In the genomic region with DNA sequence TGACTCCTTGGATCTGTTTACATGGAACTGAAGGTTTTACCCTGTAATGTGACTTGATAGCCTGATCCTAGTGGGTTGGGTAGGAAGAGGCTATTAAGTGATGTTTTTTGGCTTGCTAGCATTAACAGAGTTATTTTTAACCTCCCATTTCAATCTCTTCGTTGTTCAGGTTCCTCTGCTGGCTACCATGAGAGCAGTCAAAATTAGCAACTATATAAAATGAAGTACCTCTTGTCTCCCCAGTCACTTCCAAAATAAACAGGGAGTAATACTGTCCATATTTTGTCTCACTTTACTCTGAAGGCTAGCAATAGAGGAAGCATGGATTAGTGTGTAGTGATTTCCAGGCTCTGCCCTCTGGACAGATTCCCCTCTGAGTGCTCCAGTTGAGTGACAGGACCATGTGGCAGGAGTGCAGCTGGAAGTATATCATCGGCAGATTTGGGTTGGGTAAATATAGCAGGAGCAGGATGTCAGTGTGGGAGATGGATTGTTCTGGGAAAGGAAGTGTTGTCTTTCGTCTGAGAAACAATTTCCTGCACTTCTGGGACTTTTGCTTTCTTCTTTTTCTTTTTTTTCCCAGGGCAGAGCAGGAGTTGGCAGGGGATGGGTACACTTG, we compare ENCODE assay signal across 9 cellular contexts. TPM values are rescaled to one million over a fixed set of nuclear protein-coding genes. Genes with fewer than 3 reads are reported as not detected.
DNase-seq lines count a peak whose midpoint lies in the region; ATAC-seq and TF ChIP-seq lines count a peak whose summit lies in the region.
"Had no signal": no experiment of that assay in that cellular context is flagged by ENCODE, and none has a peak within 500 bp of the region (broad histone marks: within the 10 kb centered on the region; RNA-seq: fewer than 3 reads in every experiment).

No MANE protein-coding gene starts in this region.

- 2% methylated on average over 3 of the region's 3 CpGs for WGBS in right cardiac atrium
- WGBS in thyroid gland, 2 donors, result 1 to 18% methylated on average over 3 of the region's 3 CpGs

- peak overlapping the region; percentile 73 for H3K27ac Mint-ChIP-seq in activated T-cell treated with anti-CD3 and anti-CD28 coated beads, Interleukin-2, amount 50 U/mL, for 24 hours
- peak overlapping the region; percentile 68 for H3K27ac Mint-ChIP-seq in activated T-helper 17 cell treated with anti-CD3 and anti-CD28 coated beads, Interleukin-2, amount 50 U/mL, for 72 hours

- H3K36me3 ChIP-seq in thyroid gland, result no peaks in the 10 kb centered on the region

- no peak for DNase-seq in activated T-cell treated with anti-CD3 and anti-CD28 coated beads, Interleukin-2, amount 50 U/mL, for 24 hours
- no peak for DNase-seq in activated T-cell treated with anti-CD3 and anti-CD28 coated beads, Interleukin-2, amount 50 U/mL, for 4 hours
- peak in 2 of 3 donors; percentile 37 to 48 for DNase-seq in right cardiac atrium
- no peak for DNase-seq in thyroid gland
- no peak for DNase-seq in NCI-H2081 treated with DMSO at 0.1 percent for 48 hours (lab: John Stamatoyannopoulos, UW)
- DNase-seq in HPDE6-E6E7 (ENCODE audit: extremely low spot score), result no peak

- H3K4me1 Mint-ChIP-seq in activated T-cell treated with anti-CD3 and anti-CD28 coated beads, Interleukin-2, amount 50 U/mL, for 24 hours (ENCODE audit: low read depth), result peaks cover 65% of the 10 kb centered on the region
- peaks cover 57% of the 10 kb centered on the region for H3K4me1 Mint-ChIP-seq in activated T-cell treated with anti-CD3 and anti-CD28 coated beads, Interleukin-2, amount 50 U/mL, for 4 hours (ENCODE audit: low read depth)
- H3K4me1 Mint-ChIP-seq in activated T-helper 17 cell treated with anti-CD3 and anti-CD28 coated beads, Interleukin-2, amount 50 U/mL, for 72 hours, result peaks cover 42% of the 10 kb centered on the region

- H3K4me1 ChIP-seq in right cardiac atrium (ENCODE audit: control insufficient read depth, insufficient read depth, low read length) (peaks cover 9% of the 10 kb centered on the region), thyroid gland (peaks cover 29 to 43% of the 10 kb centered on the region in 2 donors)

- no peaks in the 10 kb centered on the region for H3K27me3 Mint-ChIP-seq in activated T-cell treated with anti-CD3 and anti-CD28 coated beads, Interleukin-2, amount 50 U/mL, for 24 hours
- H3K27me3 Mint-ChIP-seq in activated T-cell treated with anti-CD3 and anti-CD28 coated beads, Interleukin-2, amount 50 U/mL, for 4 hours (ENCODE audit: low read depth), result no peaks in the 10 kb centered on the region
- no peaks in the 10 kb centered on the region for H3K27me3 Mint-ChIP-seq in activated T-helper 17 cell treated with anti-CD3 and anti-CD28 coated beads, Interleukin-2, amount 50 U/mL, for 72 hours

- no peaks in the 10 kb centered on the region for H3K9me3 ChIP-seq in right cardiac atrium (ENCODE audit: control insufficient read depth, low read length)
- H3K9me3 ChIP-seq in thyroid gland, result no peaks in the 10 kb centered on the region

- intact Hi-C loops in right cardiac atrium (cut with DNase I) (no loop called here), thyroid gland (cut with DNase I) (no loop called here)

- H3K4me3 Mint-ChIP-seq in activated T-cell treated with anti-CD3 and anti-CD28 coated beads, Interleukin-2, amount 50 U/mL, for 24 hours, result no peak overlapping the region
- no peak overlapping the region for H3K4me3 Mint-ChIP-seq in activated T-cell treated with anti-CD3 and anti-CD28 coated beads, Interleukin-2, amount 50 U/mL, for 4 hours
- H3K4me3 Mint-ChIP-seq in activated T-helper 17 cell treated with anti-CD3 and anti-CD28 coated beads, Interleukin-2, amount 50 U/mL, for 72 hours, result peak overlapping the region; percentile 53

- H3K9me3 Mint-ChIP-seq in activated T-cell treated with anti-CD3 and anti-CD28 coated beads, Interleukin-2, amount 50 U/mL, for 24 hours, result no peaks in the 10 kb centered on the region
- no peaks in the 10 kb centered on the region for H3K9me3 Mint-ChIP-seq in activated T-cell treated with anti-CD3 and anti-CD28 coated beads, Interleukin-2, amount 50 U/mL, for 4 hours
- H3K9me3 Mint-ChIP-seq in activated T-helper 17 cell treated with anti-CD3 and anti-CD28 coated beads, Interleukin-2, amount 50 U/mL, for 72 hours, result no peaks in the 10 kb centered on the region

- peaks cover 60% of the 10 kb centered on the region for H3K36me3 Mint-ChIP-seq in activated T-cell treated with anti-CD3 and anti-CD28 coated beads, Interleukin-2, amount 50 U/mL, for 24 hours (ENCODE audit: low read depth)
- peaks cover 10% of the 10 kb centered on the region for H3K36me3 Mint-ChIP-seq in activated T-cell treated with anti-CD3 and anti-CD28 coated beads, Interleukin-2, amount 50 U/mL, for 4 hours (ENCODE audit: insufficient read depth)
- peaks cover 30% of the 10 kb centered on the region for H3K36me3 Mint-ChIP-seq in activated T-helper 17 cell treated with anti-CD3 and anti-CD28 coated beads, Interleukin-2, amount 50 U/mL, for 72 hours (ENCODE audit: low read depth)

- H3K27me3 ChIP-seq in right cardiac atrium (ENCODE audit: control insufficient read depth, insufficient read depth) (no peaks in the 10 kb centered on the region), thyroid gland (no peaks in the 10 kb centered on the region)
- H3K27me3 ChIP-seq: dorsolateral prefrontal cortex had no signal

- peak overlapping the region; percentile 84 for H3K27ac ChIP-seq in right cardiac atrium (ENCODE audit: low read length)
- H3K27ac ChIP-seq in thyroid gland, result peak overlapping the region; percentile 67 to 86 (median 82)

- ATAC-seq in activated T-cell treated with anti-CD3 and anti-CD28 coated beads, Interleukin-2, amount 50 U/mL, for 4 hours, result no peak
- no peak for ATAC-seq in activated T-helper 17 cell treated with anti-CD3 and anti-CD28 coated beads, Interleukin-2, amount 50 U/mL, for 72 hours (replicated peaks)
- ATAC-seq in right cardiac atrium (peak; percentile 93 to 95), HG02759 (IDR thresholded peaks at IDR 0.05; ENCODE audit: unreplicated experiment) (no peak)

- no peak for TF ChIP-seq CTCF in thyroid gland (IDR thresholded peaks at IDR 0.05)

- no peak for TF ChIP-seq POLR2A in thyroid gland (IDR thresholded peaks at IDR 0.05)

- peak overlapping the region; percentile 46 for H3K4me3 ChIP-seq in right cardiac atrium (ENCODE audit: low read length)
- no peak overlapping the region for H3K4me3 ChIP-seq in thyroid gland (replicated peaks in 1 of 3)

RNA-seq across cellular contexts. Expression of a gene that starts 35.2 kb away (rescaled TPM):
- total RNA-seq in activated T-cell treated with anti-CD3 and anti-CD28 coated beads, Interleukin-2, amount 50 U/mL, for 4 hours, result 10 to 100 TPM; 42.9 to 46.5 (median 43.3) TPM
- 10 to 100 TPM; 28.5 to 38.9 TPM for total RNA-seq in activated T-helper 17 cell treated with anti-CD3 and anti-CD28 coated beads, Interleukin-2, amount 50 U/mL, for 72 hours
- 10 to 100 TPM; 34.9 to 43.3 (median 36.9) TPM for total RNA-seq in right cardiac atrium
- 17.2 TPM for polyA plus RNA-seq in right cardiac atrium
- total RNA-seq in thyroid gland, result 10 to 100 TPM; 34.0 to 68.3 (median 53.5) TPM

RNA-seq across cellular contexts. Expression of a gene that starts 39.2 kb away (rescaled TPM):
- under 1 TPM in 2 of 3 donors, not detected in 1; 0.25 to 0.46 TPM for total RNA-seq in activated T-cell treated with anti-CD3 and anti-CD28 coated beads, Interleukin-2, amount 50 U/mL, for 4 hours
- under 1 TPM in 1 of 2 donors, not detected in 1; 0.17 TPM for total RNA-seq in activated T-helper 17 cell treated with anti-CD3 and anti-CD28 coated beads, Interleukin-2, amount 50 U/mL, for 72 hours
- total RNA-seq in right cardiac atrium (under 1 TPM; 0.25 to 0.82 (median 0.29) TPM), thyroid gland (under 1 TPM in 1 of 4 donors, not detected in 3; 0.45 TPM)
- polyA plus RNA-seq in right cardiac atrium, result 0.52 TPM

RNA-seq across cellular contexts. Expression of a gene that starts 54.4 kb away (rescaled TPM):
- not detected for total RNA-seq in activated T-cell treated with anti-CD3 and anti-CD28 coated beads, Interleukin-2, amount 50 U/mL, for 4 hours
- total RNA-seq in activated T-helper 17 cell treated with anti-CD3 and anti-CD28 coated beads, Interleukin-2, amount 50 U/mL, for 72 hours, result under 1 TPM; 0.24 to 0.32 TPM
- under 1 TPM; 0.17 to 0.56 (median 0.32) TPM for total RNA-seq in right cardiac atrium
- 0.18 TPM for polyA plus RNA-seq in right cardiac atrium
- total RNA-seq in thyroid gland, result not detected

Comparison
In these comparisons a context has a peak if more than half of its experiments do, and no peak if none do; other contexts are left out.
1. DNase-seq: peak in right cardiac atrium (2 of 3); none in activated T-cell treated with anti-CD3 and anti-CD28 coated beads, Interleukin-2, amount 50 U/mL, for 24 hours (single experiment), activated T-cell treated with anti-CD3 and anti-CD28 coated beads, Interleukin-2, amount 50 U/mL, for 4 hours (single experiment), thyroid gland (0 of 2), NCI-H2081 treated with DMSO at 0.1 percent for 48 hours (single experiment) and HPDE6-E6E7 (single experiment).
2. ATAC-seq: peak in right cardiac atrium (2 of 2); none in activated T-cell treated with anti-CD3 and anti-CD28 coated beads, Interleukin-2, amount 50 U/mL, for 4 hours (0 of 2), activated T-helper 17 cell treated with anti-CD3 and anti-CD28 coated beads, Interleukin-2, amount 50 U/mL, for 72 hours (single experiment) and HG02759 (single experiment).